Comparison of ENCODE assay signal across 8 cellular contexts in genomic region chr12:5022465-5023061, GRCh38. TPM values are rescaled to one million over a fixed set of nuclear protein-coding genes. Genes with fewer than 3 reads are reported as not detected.
A peak's percentile ranks its signal among the peaks of the same experiment; 100 is the strongest.
DNase-seq lines count a peak whose midpoint lies in the region; ATAC-seq and TF ChIP-seq lines count a peak whose summit lies in the region.

No MANE protein-coding gene starts in this region.

- no peaks in the 10 kb centered on the region for H3K27me3 ChIP-seq in psoas muscle (ENCODE audit: insufficient read depth in 3 of 3, low read length in 2 of 3)

- DNase-seq in NCI-H345 treated with DMSO at 0.1 percent for 48 hours (lab: John Stamatoyannopoulos, UW; ENCODE audit: unreplicated experiment) (peak; percentile 72), germinal center (ENCODE audit: low spot score) (peak; percentile 75), psoas muscle (peak in 1 of 2 donors; percentile 66)
- DNase-seq in activated T-cell treated with anti-CD3 and anti-CD28 coated beads, Interleukin-2, amount 50 U/mL, for 48 hours, result peak; percentile 41 to 59

- no peaks in the 10 kb centered on the region for H3K36me3 ChIP-seq in psoas muscle (ENCODE audit: insufficient read depth in 1 of 2, low read depth in 1 of 2)

- WGBS in psoas muscle, 3 donors, result 17 to 22% (median 19%) methylated on average over 12 of the region's 12 CpGs

- ATAC-seq in GM21529 (IDR thresholded peaks at IDR 0.05; ENCODE audit: unreplicated experiment), result peak; percentile 48
- ATAC-seq in psoas muscle, result peak; percentile 65 to 82 (median 78)
- ATAC-seq in GM21423 (IDR thresholded peaks at IDR 0.05; ENCODE audit: unreplicated experiment), result no peak
- ATAC-seq in GM21825 (IDR thresholded peaks at IDR 0.05; ENCODE audit: unreplicated experiment), result no peak

- no peak overlapping the region for H3K4me3 ChIP-seq in psoas muscle

- TF ChIP-seq CTCF in C4-2B (conservative IDR thresholded peaks at IDR 0.05), result peak; percentile 93
- TF ChIP-seq CTCF in psoas muscle (IDR thresholded peaks at IDR 0.05), result peak; percentile 97

- intact Hi-C loops in psoas muscle (cut with DNase I), result loop anchor here (1.0 to 5.0 kb wide), 3 partner anchors 62 to 420 kb away; no protein-coding TSS in a partner anchor

- H3K4me1 ChIP-seq in psoas muscle, result no peaks in the 10 kb centered on the region

- H3K9me3 ChIP-seq in psoas muscle, result no peaks in the 10 kb centered on the region

- no peak overlapping the region for H3K27ac ChIP-seq in C4-2B
- no peak overlapping the region for H3K27ac ChIP-seq in psoas muscle

RNA-seq across cellular contexts. Expression of gene KCNA5, which starts 21.1 kb away (rescaled TPM):
- total RNA-seq in psoas muscle, result 1 to 10 TPM; 1.0 to 2.0 (median 1.3) TPM
- polyA plus RNA-seq in psoas muscle, result 1 to 10 TPM in 1 of 3 donors, under 1 TPM in 2; 0.64 to 1.1 (median 1.00) TPM

Comparison
In these comparisons a context has a peak if more than half of its experiments do, and no peak if none do; other contexts are left out.
1. ATAC-seq: peak in GM21529 (single experiment) and psoas muscle (4 of 4); none in GM21423 (single experiment) and GM21825 (single experiment).